Comparison of ENCODE assay signal across 27 cellular contexts in the genomic region with DNA sequence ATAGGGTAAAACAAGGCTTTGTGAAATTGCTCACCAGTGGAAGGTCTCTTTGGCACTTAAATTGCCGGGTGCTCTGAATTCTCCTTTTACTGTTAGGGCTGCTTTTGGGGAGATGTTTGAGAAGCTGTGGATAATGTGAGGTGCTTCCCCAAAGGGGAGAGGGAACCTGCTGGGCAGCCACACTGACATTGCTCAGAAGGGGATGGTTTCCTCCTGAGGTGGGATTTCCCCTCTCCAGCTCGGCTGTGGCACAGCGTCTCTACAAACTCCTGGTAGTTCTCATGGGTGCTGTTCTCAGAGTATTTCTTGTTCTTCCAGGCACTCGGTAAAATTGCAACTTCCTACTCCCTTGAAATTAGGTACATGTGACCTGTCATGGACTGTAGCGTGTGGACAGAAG.
DNase-seq lines count a peak whose midpoint lies in the region; ATAC-seq, FAIRE-seq and TF ChIP-seq lines count a peak whose summit lies in the region.
"Had no signal": no experiment of that assay in that cellular context is flagged by ENCODE, and none has a peak within 500 bp of the region (broad histone marks: within the 10 kb centered on the region; RNA-seq: fewer than 3 reads in every experiment).

No MANE protein-coding gene starts in this region.

- SMC1A ChIA-PET in GM12878 (lab: Charles Lee; ENCODE audit: uncharacterized antibody, unreplicated experiment): interaction anchor here (1.0 to 2.4 kb wide), 8 partner anchors 35 to 306 kb away, joined by 3 to 12 read pairs (median 6); no protein-coding TSS in a partner anchor

- H2AFZ ChIP-seq in GM12878 (ENCODE audit: control insufficient read depth, low read depth, low read length): peak overlapping the region; percentile 63

- peaks cover 0 to 3% (median 0%) of the 10 kb centered on the region in 7 donors for H3K9me3 Mint-ChIP-seq in CD14-positive monocyte
- H3K9me3 Mint-ChIP-seq: CD4-positive, alpha-beta memory T cell had no signal

- H3K4me2 ChIP-seq in GM12878 (ENCODE audit: control insufficient read depth, insufficient read depth): peak overlapping the region; percentile 82

- H3K79me2 ChIP-seq in GM12878 (ENCODE audit: control insufficient read depth, insufficient read depth, low read length): peaks cover 66% of the 10 kb centered on the region

- H3K27me3 Mint-ChIP-seq in CD14-positive monocyte (ENCODE audit: low read depth in 3 of 3): peaks cover 0 to 6% (median 3%) of the 10 kb centered on the region in 3 donors

- peaks cover 24% of the 10 kb centered on the region for H3K4me1 ChIP-seq in GM12878 (ENCODE audit: control insufficient read depth, insufficient read depth, low read length)
- H3K4me1 ChIP-seq: HAP-1 had no signal

- no TSS peak for BruUV-seq in GM12878 (replicated peaks; lab: Mats Ljungman, UMichigan)

- no peak for TF ChIP-seq RAD21 in GM12878 (IDR thresholded peaks at IDR 0.05; ENCODE audit: insufficient read depth, low read depth, low read length)

- RAD21 ChIA-PET in GM12878 (lab: Charles Lee; ENCODE audit: unreplicated experiment): interaction anchor here (0.7 to 2.7 kb wide), 7 partner anchors 34 to 846 kb away, joined by 3 to 11 read pairs (median 5); a partner anchor contains a TSS

- intact Hi-C loops in GM12878 (cut with micrococcal nuclease; ENCODE audit: unreplicated experiment): no loop called here
- intact Hi-C loops in CD14-positive monocyte (cut with micrococcal nuclease): no loop called here

- H3K27ac Mint-ChIP-seq in CD14-positive monocyte: peak overlapping the region in 1 of 7 donors; percentile 9
- H3K27ac Mint-ChIP-seq: immature natural killer cell had no signal

- CTCF ChIA-PET in GM12878 (lab: Yijun Ruan, JAX): interaction anchor here (0.7 to 1.4 kb wide), 3 partner anchors 162 to 846 kb away, joined by 3 read pairs; a partner anchor contains a TSS

- H3K4me3 ChIP-seq in GM12878: peak overlapping the region; percentile 51; the same call in 1 of the 2 replicates
- no peak overlapping the region for H3K4me3 ChIP-seq in H7 (ENCODE audit: insufficient read depth, low read depth, low read length)
- H3K4me3 ChIP-seq: HAP-1, heart right ventricle, lung, ovary, SK-N-MC, stomach, upper lobe of left lung had no signal

- H3K36me3 Mint-ChIP-seq in CD14-positive monocyte: no peaks in the 10 kb centered on the region
- H3K36me3 Mint-ChIP-seq: CD4-positive, alpha-beta memory T cell; immature natural killer cell had no signal

- H3K9ac ChIP-seq in GM12878 (ENCODE audit: control insufficient read depth, insufficient read depth, low read length): peak overlapping the region; percentile 45

- no peak for TF ChIP-seq POLR2A in GM12878 (IDR thresholded peaks at IDR 0.05; ENCODE audit: low read depth, low read length)

- peak; percentile 46 for ATAC-seq in GM18511 (IDR thresholded peaks at IDR 0.05; ENCODE audit: unreplicated experiment)
- ATAC-seq in HG02588 (IDR thresholded peaks at IDR 0.05; ENCODE audit: unreplicated experiment): peak; percentile 53
- peak; percentile 53 for ATAC-seq in GM12878
- ATAC-seq: activated CD4-positive, CD25-positive, alpha-beta regulatory T cell treated with anti-CD3 and anti-CD28 coated beads, Interleukin-2, amount 50 U/mL, for 24 hours; heart right ventricle; sciatic nerve had no signal

- peak overlapping the region; percentile 72 for H3K27ac ChIP-seq in GM12878 (ENCODE audit: control insufficient read depth, insufficient read depth)
- H3K27ac ChIP-seq: heart right ventricle, ovary, SK-N-MC, stomach, upper lobe of left lung had no signal

- WGBS in GM12878 (ENCODE audit: insufficient coverage, insufficient replicate concordance, low lambda C conversion rate, missing lambda C conversion rate): 10% methylated on average over 5 of the region's 5 CpGs

- POLR2A ChIA-PET in GM12878 (lab: Charles Lee): interaction anchor here (0.8 to 1.4 kb wide), 3 partner anchors 21 to 163 kb away, joined by 3 to 5 read pairs (median 4); no protein-coding TSS in a partner anchor

- FAIRE-seq in GM12878 (lab: Jason Lieb, UNC): no peak
- FAIRE-seq: endometrium, HTR-8/SVneo had no signal

- in situ Hi-C loops in GM12878 (cut with MboI): no loop called here

- H3K4me1 Mint-ChIP-seq in CD14-positive monocyte: peaks cover 46% of the 10 kb centered on the region

- H3K36me3 ChIP-seq in GM12878 (ENCODE audit: control insufficient read depth in 2 of 2, insufficient read depth in 2 of 2, low read length in 1 of 2) (no peaks in the 10 kb centered on the region), H7 (replicated peaks; ENCODE audit: control insufficient read depth, insufficient read depth, low read length) (no peaks in the 10 kb centered on the region)
- H3K36me3 ChIP-seq: HAP-1, heart right ventricle, ovary, stomach, upper lobe of left lung had no signal

- DNase-seq in CD1c-positive myeloid dendritic cell (ENCODE audit: extremely low spot score): peak; percentile 15
- no peak for DNase-seq in GM12878 (ENCODE audit: low read depth, low spot score)
- DNase-seq in NCI-H1930 (lab: John Stamatoyannopoulos, UW): no peak
- no peak for DNase-seq in CD14-positive monocyte (ENCODE audit: low spot score)
- no peak for DNase-seq in H7
- DNase-seq in COLO829 (ENCODE audit: low spot score): no peak
- DNase-seq: activated naive CD4-positive, alpha-beta T cell treated with anti-CD3 and anti-CD28 coated beads, Interleukin-2, amount 50 U/mL, for 16 hours; CD4-positive, alpha-beta memory T cell; heart right ventricle; immature natural killer cell; Kasumi-1; NCI-H1417 treated with DMSO at 0.1 percent for 48 hours; NCI-H2171 treated with DMSO at 0.1 percent for 48 hours; NCI-H774; ovary; stomach; T1000; upper lobe of left lung had no signal

- H4K20me1 ChIP-seq in GM12878 (ENCODE audit: control insufficient read depth, insufficient read depth): no peaks in the 10 kb centered on the region

- H3K27me3 ChIP-seq in GM12878 (replicated peaks in 1 of 2; ENCODE audit: control insufficient read depth in 2 of 2, insufficient read depth in 2 of 2, low read length in 1 of 2) (no peaks in the 10 kb centered on the region), H7 (ENCODE audit: control insufficient read depth, insufficient read depth, low read length) (no peaks in the 10 kb centered on the region)
- H3K27me3 ChIP-seq: heart right ventricle, ovary, stomach, upper lobe of left lung had no signal

- TF ChIP-seq CTCF in GM12878 (IDR thresholded peaks at IDR 0.05 in 2 of 3, conservative IDR thresholded peaks at IDR 0.05 in 1 of 3; ENCODE audit: control insufficient read depth in 2 of 3, extremely low read depth in 1 of 3, insufficient read depth in 1 of 3, low read depth in 3 of 3, low read length in 3 of 3) (no peak), CD14-positive monocyte (IDR thresholded peaks at IDR 0.05) (no peak)

- peak overlapping the region in 1 of 2 donors; percentile 8 for H3K4me3 Mint-ChIP-seq in CD14-positive monocyte
- H3K4me3 Mint-ChIP-seq: CD4-positive, alpha-beta memory T cell; immature natural killer cell had no signal

- no peaks in the 10 kb centered on the region; the same call in 2 of the 3 replicates for H3K9me3 ChIP-seq in GM12878 (replicated peaks; ENCODE audit: control insufficient read depth, insufficient read depth, low read length)
- H3K9me3 ChIP-seq: HAP-1, ovary, stomach, upper lobe of left lung had no signal

- TF ChIP-seq EP300 in GM12878 (IDR thresholded peaks at IDR 0.05; ENCODE audit: borderline replicate concordance in 1 of 2, control insufficient read depth in 1 of 2, low read depth in 2 of 2, low read length in 2 of 2): no peak

TF ChIP-seq in GM12878, 131 proteins besides CTCF, POLR2A, EP300 and RAD21 (continues in another document):
- TF ChIP-seq NRF1 (conservative IDR thresholded peaks at IDR 0.05; ENCODE audit: low read depth, low read length) (no peak), SIX5 (IDR thresholded peaks at IDR 0.05; ENCODE audit: low read depth, low read length, severe bottlenecking) (no peak), GATAD2B (conservative IDR thresholded peaks at IDR 0.05; ENCODE audit: low read depth) (peak; percentile 27; the same call in 1 of the 2 replicates), IKZF2 (IDR thresholded peaks at IDR 0.05) (peak in 1 of 2 experiments; percentile 32; a peak in 1 of 4 replicates)
- TF ChIP-seq, protein P1, sequence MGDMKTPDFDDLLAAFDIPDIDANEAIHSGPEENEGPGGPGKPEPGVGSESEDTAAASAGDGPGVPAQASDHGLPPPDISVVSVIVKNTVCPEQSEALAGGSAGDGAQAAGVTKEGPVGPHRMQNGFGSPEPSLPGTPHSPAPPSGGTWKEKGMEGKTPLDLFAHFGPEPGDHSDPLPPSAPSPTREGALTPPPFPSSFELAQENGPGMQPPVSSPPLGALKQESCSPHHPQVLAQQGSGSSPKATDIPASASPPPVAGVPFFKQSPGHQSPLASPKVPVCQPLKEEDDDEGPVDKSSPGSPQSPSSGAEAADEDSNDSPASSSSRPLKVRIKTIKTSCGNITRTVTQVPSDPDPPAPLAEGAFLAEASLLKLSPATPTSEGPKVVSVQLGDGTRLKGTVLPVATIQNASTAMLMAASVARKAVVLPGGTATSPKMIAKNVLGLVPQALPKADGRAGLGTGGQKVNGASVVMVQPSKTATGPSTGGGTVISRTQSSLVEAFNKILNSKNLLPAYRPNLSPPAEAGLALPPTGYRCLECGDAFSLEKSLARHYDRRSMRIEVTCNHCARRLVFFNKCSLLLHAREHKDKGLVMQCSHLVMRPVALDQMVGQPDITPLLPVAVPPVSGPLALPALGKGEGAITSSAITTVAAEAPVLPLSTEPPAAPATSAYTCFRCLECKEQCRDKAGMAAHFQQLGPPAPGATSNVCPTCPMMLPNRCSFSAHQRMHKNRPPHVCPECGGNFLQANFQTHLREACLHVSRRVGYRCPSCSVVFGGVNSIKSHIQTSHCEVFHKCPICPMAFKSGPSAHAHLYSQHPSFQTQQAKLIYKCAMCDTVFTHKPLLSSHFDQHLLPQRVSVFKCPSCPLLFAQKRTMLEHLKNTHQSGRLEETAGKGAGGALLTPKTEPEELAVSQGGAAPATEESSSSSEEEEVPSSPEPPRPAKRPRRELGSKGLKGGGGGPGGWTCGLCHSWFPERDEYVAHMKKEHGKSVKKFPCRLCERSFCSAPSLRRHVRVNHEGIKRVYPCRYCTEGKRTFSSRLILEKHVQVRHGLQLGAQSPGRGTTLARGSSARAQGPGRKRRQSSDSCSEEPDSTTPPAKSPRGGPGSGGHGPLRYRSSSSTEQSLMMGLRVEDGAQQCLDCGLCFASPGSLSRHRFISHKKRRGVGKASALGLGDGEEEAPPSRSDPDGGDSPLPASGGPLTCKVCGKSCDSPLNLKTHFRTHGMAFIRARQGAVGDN (IDR thresholded peaks at IDR 0.05): peak; percentile 62; the same call in 1 of the 2 replicates
